Comparison of ENCODE assay signal across 3 cellular contexts in genomic region chr10:13829790-13830189, GRCh38.
TF ChIP-seq lines count a peak whose summit lies in the region.

No MANE protein-coding gene starts in this region.

TF ChIP-seq in IMR-90, 13 proteins besides CTCF, POLR2A, EP300 and RAD21:
- TF ChIP-seq SMC3 (IDR thresholded peaks at IDR 0.05; ENCODE audit: low read depth, low read length) (no peak), MXI1 (IDR thresholded peaks at IDR 0.05; ENCODE audit: borderline replicate concordance, low read depth, low read length) (no peak), CHD1 (IDR thresholded peaks at IDR 0.05; ENCODE audit: low read depth, low read length) (no peak), MAFK (IDR thresholded peaks at IDR 0.05; ENCODE audit: low read depth, low read length) (no peak), USF2 (IDR thresholded peaks at IDR 0.05; ENCODE audit: low read depth, low read length) (no peak), NFE2L2 (IDR thresholded peaks at IDR 0.05; ENCODE audit: low read depth, low read length) (no peak), RFX5 (IDR thresholded peaks at IDR 0.05; ENCODE audit: low read depth, low read length) (no peak), ELK1 (IDR thresholded peaks at IDR 0.05; ENCODE audit: borderline replicate concordance, low read depth, low read length) (no peak), RCOR1 (IDR thresholded peaks at IDR 0.05; ENCODE audit: insufficient replicate concordance, low read length) (no peak), BHLHE40 (IDR thresholded peaks at IDR 0.05; ENCODE audit: low read depth, low read length) (no peak), FOS (IDR thresholded peaks at IDR 0.05; ENCODE audit: low read depth, low read length) (no peak), MAZ (IDR thresholded peaks at IDR 0.05; ENCODE audit: borderline replicate concordance, low read depth, low read length) (no peak), CEBPB (IDR thresholded peaks at IDR 0.05; ENCODE audit: low read depth, low read length) (no peak)

TF ChIP-seq in WTC11, 78 proteins besides CTCF, POLR2A, EP300 and RAD21:
- TF ChIP-seq GTF2I (CRISPR knock-in tag; conservative IDR thresholded peaks at IDR 0.05) (no peak), GABPB1 (CRISPR knock-in tag; IDR thresholded peaks at IDR 0.05) (no peak), ETV6 (CRISPR knock-in tag; IDR thresholded peaks at IDR 0.05) (no peak), EMX1 (CRISPR knock-in tag; IDR thresholded peaks at IDR 0.05) (no peak), ZNF425 (CRISPR knock-in tag; conservative IDR thresholded peaks at IDR 0.05) (no peak), SP1 (CRISPR knock-in tag; conservative IDR thresholded peaks at IDR 0.05) (no peak), ZNF396 (CRISPR knock-in tag; IDR thresholded peaks at IDR 0.05; ENCODE audit: borderline replicate concordance) (no peak), NFE2L1 (CRISPR knock-in tag; IDR thresholded peaks at IDR 0.05) (no peak), ZBTB43 (CRISPR knock-in tag; IDR thresholded peaks at IDR 0.05) (no peak), ERG (CRISPR knock-in tag; IDR thresholded peaks at IDR 0.05) (no peak), AFF4 (CRISPR knock-in tag; IDR thresholded peaks at IDR 0.05; ENCODE audit: borderline replicate concordance) (no peak), FOXJ3 (CRISPR knock-in tag; IDR thresholded peaks at IDR 0.05; ENCODE audit: borderline replicate concordance) (no peak), JAZF1 (CRISPR knock-in tag; IDR thresholded peaks at IDR 0.05) (no peak), CDX4 (CRISPR knock-in tag; IDR thresholded peaks at IDR 0.05; ENCODE audit: borderline replicate concordance) (no peak)

TF ChIP-seq in H1, 55 proteins besides CTCF, POLR2A, EP300 and RAD21:
- no peak for TF ChIP-seq TCF12 (IDR thresholded peaks at IDR 0.05; ENCODE audit: low read depth, low read length)
TF ChIP-seq in H1: peak in this region for 0.
